Comparison of ENCODE assay signal across 25 cellular contexts in genomic region chr16:59463776-59464175, GRCh38.
"Had no signal": no experiment of that assay in that cellular context is flagged by ENCODE, and none has a peak within 500 bp of the region (broad histone marks: within the 10 kb centered on the region; RNA-seq: fewer than 3 reads in every experiment).

No MANE protein-coding gene starts in this region.

- H3K27ac Mint-ChIP-seq: activated naive CD4-positive, alpha-beta T cell treated with anti-CD3 and anti-CD28 coated beads, Interleukin-2, amount 50 U/mL, for 24 hours; effector memory CD8-positive, alpha-beta T cell; immature natural killer cell; memory B cell; progenitor cell of endocrine pancreas had no signal

- DNase-seq: activated CD4-positive, alpha-beta T cell treated with anti-CD3 and anti-CD28 coated beads for 1 hour; activated CD8-positive, alpha-beta memory T cell treated with anti-CD3 and anti-CD28 coated beads for 24 hours; activated CD8-positive, alpha-beta memory T cell treated with anti-CD3 and anti-CD28 coated beads, Interleukin-2, amount 50 U/mL, for 48 hours; activated effector memory CD4-positive, alpha-beta T cell treated with anti-CD3 and anti-CD28 coated beads, Interleukin-2, amount 50 U/mL, for 16 hours; activated T-cell treated with anti-CD3 and anti-CD28 coated beads, Interleukin-2, amount 50 U/mL, for 48 hours; dermis blood vessel endothelial cell; effector memory CD8-positive, alpha-beta T cell; heart right ventricle; immature natural killer cell; left ventricle myocardium superior; occipital lobe; stimulated activated CD4-positive, alpha-beta T cell treated with anti-CD3 and anti-CD28 coated beads, Interleukin-12 subunit alpha, Interleukin-12 subunit beta, amount 100 ng/mL, for 4 hours; stimulated activated CD4-positive, alpha-beta T cell treated with anti-CD3 and anti-CD28 coated beads, Interleukin-1b, Interleukin-23, amount 100 ng/mL, for 48 hours; stimulated activated CD8-positive, alpha-beta memory T cell treated with anti-CD3 and anti-CD28 coated beads, Interleukin-4, amount 100 ng/mL, for 48 hours; stimulated activated naive CD4-positive, alpha-beta T cell; T-helper 2 cell; WERI-Rb-1 had no signal

- ATAC-seq: effector memory CD8-positive, alpha-beta T cell; gastroesophageal sphincter; heart right ventricle; left ventricle myocardium superior had no signal

- H3K9me3 ChIP-seq: ascending aorta, gastroesophageal sphincter, heart right ventricle, tibial nerve had no signal

- H3K27me3 ChIP-seq: ascending aorta, cardiac muscle cell, gastroesophageal sphincter, heart right ventricle, tibial nerve had no signal

- H3K36me3 ChIP-seq: ascending aorta, cardiac muscle cell, gastroesophageal sphincter, heart right ventricle, tibial nerve, WERI-Rb-1 had no signal

- H3K27me3 Mint-ChIP-seq: activated naive CD4-positive, alpha-beta T cell treated with anti-CD3 and anti-CD28 coated beads, Interleukin-2, amount 50 U/mL, for 24 hours; effector memory CD8-positive, alpha-beta T cell; memory B cell; progenitor cell of endocrine pancreas had no signal

- H3K4me3 Mint-ChIP-seq: activated naive CD4-positive, alpha-beta T cell treated with anti-CD3 and anti-CD28 coated beads, Interleukin-2, amount 50 U/mL, for 24 hours; effector memory CD8-positive, alpha-beta T cell; immature natural killer cell; memory B cell had no signal

- H3K4me3 ChIP-seq: ascending aorta, cardiac muscle cell, gastroesophageal sphincter, heart right ventricle, tibial nerve had no signal

- H3K36me3 Mint-ChIP-seq: activated naive CD4-positive, alpha-beta T cell treated with anti-CD3 and anti-CD28 coated beads, Interleukin-2, amount 50 U/mL, for 24 hours; immature natural killer cell; memory B cell had no signal

- H3K4me1 Mint-ChIP-seq: activated naive CD4-positive, alpha-beta T cell treated with anti-CD3 and anti-CD28 coated beads, Interleukin-2, amount 50 U/mL, for 24 hours; immature natural killer cell; memory B cell had no signal

- H3K27ac ChIP-seq: ascending aorta, cardiac muscle cell, epithelial cell of prostate, gastroesophageal sphincter, heart right ventricle, tibial nerve, WERI-Rb-1 had no signal

- H3K4me1 ChIP-seq: ascending aorta, gastroesophageal sphincter, heart right ventricle, tibial nerve had no signal
